Comparison of ENCODE assay signal across 19 cellular contexts in the genomic region with DNA sequence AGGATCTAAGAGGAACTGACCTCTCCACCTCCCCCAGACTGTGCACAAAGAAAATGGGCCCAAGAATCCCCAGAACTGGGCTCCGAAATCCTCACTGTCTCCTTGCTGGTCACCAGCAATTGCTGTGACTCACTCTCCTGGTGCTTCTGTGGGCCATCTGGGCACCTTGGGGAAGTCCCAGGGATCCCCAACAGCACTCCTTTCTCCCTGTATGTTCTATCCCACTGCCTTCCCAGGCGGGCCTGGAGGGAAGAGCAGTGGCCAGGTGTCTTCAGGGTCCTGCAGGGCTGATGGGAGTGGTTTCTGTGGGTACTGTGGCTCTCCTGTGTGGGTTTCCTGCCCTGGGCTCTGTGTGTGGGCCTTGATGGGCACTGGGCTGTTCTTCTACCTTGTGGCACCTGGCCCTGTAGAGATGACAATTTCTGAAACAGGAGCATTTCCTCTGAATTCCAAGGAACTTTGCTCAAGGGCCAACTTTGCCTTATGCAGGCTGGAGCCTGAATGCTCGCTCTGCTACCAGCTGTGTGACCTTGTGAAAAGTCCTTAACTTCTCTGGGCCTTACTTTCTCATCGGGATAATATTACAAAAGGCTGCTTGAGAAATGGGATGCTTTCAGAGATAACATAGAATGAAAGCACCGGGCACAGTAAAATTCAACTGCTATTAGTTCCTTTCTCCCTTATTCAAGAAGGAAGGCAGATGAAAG. TPM values are rescaled to one million over a fixed set of nuclear protein-coding genes. Genes with fewer than 3 reads are reported as not detected.
DNase-seq lines count a peak whose midpoint lies in the region; ATAC-seq, FAIRE-seq and TF ChIP-seq lines count a peak whose summit lies in the region.
"Had no signal": no experiment of that assay in that cellular context is flagged by ENCODE, and none has a peak within 500 bp of the region (broad histone marks: within the 10 kb centered on the region; RNA-seq: fewer than 3 reads in every experiment).

No MANE protein-coding gene starts in this region.

- H3K4me1 ChIP-seq in HepG2 (ENCODE audit: insufficient read depth, low read length) (peaks cover 26% of the 10 kb centered on the region), stomach (peaks cover 54 to 95% (median 78%) of the 10 kb centered on the region in 4 donors)

- CTCF ChIA-PET in HepG2 (lab: Yijun Ruan, JAX; ENCODE audit: low intra/inter-chr PET ratio, low total read pairs), result no interaction called here

- POLR2A ChIA-PET in HepG2 (lab: Yijun Ruan, JAX), result no interaction called here

- no peak overlapping the region for H3K9ac ChIP-seq in HepG2 (ENCODE audit: insufficient read depth, low read depth, low read length)

- TF ChIP-seq POLR2A in HepG2 (IDR thresholded peaks at IDR 0.05; ENCODE audit: insufficient read depth in 1 of 2, low read depth in 2 of 2, low read length in 2 of 2) (no peak), stomach (IDR thresholded peaks at IDR 0.05) (no peak)

- no peak for TF ChIP-seq EP300 in HepG2 (IDR thresholded peaks at IDR 0.05; ENCODE audit: low read depth in 2 of 2, low read length in 2 of 2)
- no peak for TF ChIP-seq EP300 in HepG2 (CRISPR knock-in tag; IDR thresholded peaks at IDR 0.05; ENCODE audit: borderline replicate concordance)
- no peak for TF ChIP-seq EP300 in stomach (IDR thresholded peaks at IDR 0.05)

- no peaks in the 10 kb centered on the region for H3K79me2 ChIP-seq in HepG2 (ENCODE audit: insufficient read depth, low read length)

- WGBS in HepG2 (ENCODE audit: low lambda C conversion rate), result 33% methylated on average over 5 of the region's 5 CpGs
- WGBS in stomach, 5 donors, result 81 to 91% (median 85%) methylated on average over 4 to 5 of the region's 5 CpGs

- no TSS peak for BruUV-seq in HepG2 (replicated peaks; lab: Mats Ljungman, UMichigan)

- no peak overlapping the region for H2AFZ ChIP-seq in HepG2 (ENCODE audit: low read length)

- no peak overlapping the region for H3K4me2 ChIP-seq in HepG2 (ENCODE audit: low read depth, low read length)

- TF ChIP-seq RAD21 in HepG2 (CRISPR knock-in tag; IDR thresholded peaks at IDR 0.05), result no peak

- H3K36me3 ChIP-seq in HepG2 (replicated peaks in 1 of 2; ENCODE audit: control insufficient read depth in 1 of 2, insufficient read depth in 2 of 2, low read length in 2 of 2) (no peaks in the 10 kb centered on the region), stomach (no peaks in the 10 kb centered on the region)
- H3K36me3 ChIP-seq: uterus had no signal

- DNase-seq in G401 (ENCODE audit: low spot score), result peak; percentile 44
- DNase-seq in HepG2 (ENCODE audit: low spot score), result no peak
- DNase-seq in stomach, result no peak
- no peak for DNase-seq in NCI-H2171 treated with DMSO at 0.1 percent for 48 hours (lab: John Stamatoyannopoulos, UW)
- no peak for DNase-seq in T-helper 9 cell
- DNase-seq: activated CD4-positive, alpha-beta T cell treated with anti-CD3 and anti-CD28 coated beads for 48 hours; activated gamma-delta T cell; amniotic stem cell; effector memory CD8-positive, alpha-beta T cell; islet precursor cell; NCI-H1436; NCI-H226; NK-92 treated with Interleukin-12 subunit alpha and Interleukin-12 subunit beta, amount 100 ng/mL, for 24 hours; right cardiac atrium; stimulated activated naive CD4-positive, alpha-beta T cell treated with Interleukin-2 at 50 U/mL for 16 hours; uterus had no signal

- intact Hi-C loops in HepG2 (cut with micrococcal nuclease; ENCODE audit: unreplicated experiment) (no loop called here), stomach (cut with DNase I; ENCODE audit: low total_unique reads) (no loop called here)

- in situ Hi-C loops in G401 (cut with HindIII; ENCODE audit: low sequenced_read_pairs) (no loop called here), HepG2 (cut with HindIII; ENCODE audit: extremely low pct_ligation_motif_present, low pct_unique_long_range_greater_than_20kb) (no loop called here)

- H3K27ac ChIP-seq in VCaP (peak overlapping the region; percentile 95), HepG2 (ENCODE audit: extremely low read length, insufficient read depth, low read length) (no peak overlapping the region), stomach (peak overlapping the region; percentile 59 to 88 (median 79))

- FAIRE-seq in HepG2 (lab: Jason Lieb, UNC), result no peak

- ATAC-seq in HepG2 (no peak), GM21825 (IDR thresholded peaks at IDR 0.05; ENCODE audit: unreplicated experiment) (no peak)
- ATAC-seq: effector memory CD8-positive, alpha-beta T cell; right cardiac atrium had no signal

- no peaks in the 10 kb centered on the region for H4K20me1 ChIP-seq in HepG2 (ENCODE audit: insufficient read depth, low read length)

- H3K27me3 ChIP-seq in HepG2 (ENCODE audit: control insufficient read depth in 1 of 2, insufficient read depth in 2 of 2, low read length in 2 of 2) (peaks cover 3 to 28% of the 10 kb centered on the region in 2 experiments; a peak in 3 of 5 replicates), stomach (no peaks in the 10 kb centered on the region)
- H3K27me3 ChIP-seq: uterus had no signal

- H3K4me3 ChIP-seq in HepG2 (replicated peaks in 1 of 3; ENCODE audit: insufficient read depth in 1 of 3, low read depth in 2 of 3, low read length in 3 of 3) (no peak overlapping the region), stomach (no peak overlapping the region)
- H3K4me3 ChIP-seq: uterus had no signal

- H3K9me3 ChIP-seq in HepG2 (ENCODE audit: low read length) (no peaks in the 10 kb centered on the region), stomach (no peaks in the 10 kb centered on the region)
- H3K9me3 ChIP-seq: uterus had no signal

- TF ChIP-seq CTCF in VCaP (conservative IDR thresholded peaks at IDR 0.05) (no peak), HepG2 (CRISPR knock-in tag; IDR thresholded peaks at IDR 0.05) (no peak), stomach (IDR thresholded peaks at IDR 0.05) (no peak)

TF ChIP-seq in HepG2, 621 proteins besides CTCF, POLR2A, EP300 and RAD21:
- TF ChIP-seq, protein P1, sequence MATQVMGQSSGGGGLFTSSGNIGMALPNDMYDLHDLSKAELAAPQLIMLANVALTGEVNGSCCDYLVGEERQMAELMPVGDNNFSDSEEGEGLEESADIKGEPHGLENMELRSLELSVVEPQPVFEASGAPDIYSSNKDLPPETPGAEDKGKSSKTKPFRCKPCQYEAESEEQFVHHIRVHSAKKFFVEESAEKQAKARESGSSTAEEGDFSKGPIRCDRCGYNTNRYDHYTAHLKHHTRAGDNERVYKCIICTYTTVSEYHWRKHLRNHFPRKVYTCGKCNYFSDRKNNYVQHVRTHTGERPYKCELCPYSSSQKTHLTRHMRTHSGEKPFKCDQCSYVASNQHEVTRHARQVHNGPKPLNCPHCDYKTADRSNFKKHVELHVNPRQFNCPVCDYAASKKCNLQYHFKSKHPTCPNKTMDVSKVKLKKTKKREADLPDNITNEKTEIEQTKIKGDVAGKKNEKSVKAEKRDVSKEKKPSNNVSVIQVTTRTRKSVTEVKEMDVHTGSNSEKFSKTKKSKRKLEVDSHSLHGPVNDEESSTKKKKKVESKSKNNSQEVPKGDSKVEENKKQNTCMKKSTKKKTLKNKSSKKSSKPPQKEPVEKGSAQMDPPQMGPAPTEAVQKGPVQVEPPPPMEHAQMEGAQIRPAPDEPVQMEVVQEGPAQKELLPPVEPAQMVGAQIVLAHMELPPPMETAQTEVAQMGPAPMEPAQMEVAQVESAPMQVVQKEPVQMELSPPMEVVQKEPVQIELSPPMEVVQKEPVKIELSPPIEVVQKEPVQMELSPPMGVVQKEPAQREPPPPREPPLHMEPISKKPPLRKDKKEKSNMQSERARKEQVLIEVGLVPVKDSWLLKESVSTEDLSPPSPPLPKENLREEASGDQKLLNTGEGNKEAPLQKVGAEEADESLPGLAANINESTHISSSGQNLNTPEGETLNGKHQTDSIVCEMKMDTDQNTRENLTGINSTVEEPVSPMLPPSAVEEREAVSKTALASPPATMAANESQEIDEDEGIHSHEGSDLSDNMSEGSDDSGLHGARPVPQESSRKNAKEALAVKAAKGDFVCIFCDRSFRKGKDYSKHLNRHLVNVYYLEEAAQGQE (IDR thresholded peaks at IDR 0.05; ENCODE audit: borderline replicate concordance in 1 of 2, low read depth in 1 of 2, low read length in 2 of 2), result no peak
- TF ChIP-seq ISL2 (CRISPR knock-in tag; IDR thresholded peaks at IDR 0.05), result no peak
- peak; percentile 13; the same call in 1 of the 2 replicates for TF ChIP-seq ZNF768 (CRISPR knock-in tag; IDR thresholded peaks at IDR 0.05)
- TF ChIP-seq THYN1 (CRISPR knock-in tag; IDR thresholded peaks at IDR 0.05; ENCODE audit: borderline replicate concordance, low read depth), result no peak
TF ChIP-seq in HepG2: peak in this region for 1.

RNA-seq across cellular contexts. Expression of a gene that starts 58.6 kb away (rescaled TPM):
- total RNA-seq in G401 (2014; rRNA removed; shearing (Covaris generic)), result not detected in 2 replicates
- not detected in 2 replicates for total RNA-seq in HepG2 (2016; rRNA removed; fragmentation: Illumina TruSeq; extraction: Trizol)
- not detected in 2 replicates for total RNA-seq in HepG2 (2016; cell fraction: cytosol; rRNA removed; fragmentation: Illumina TruSeq; extraction: Trizol; ENCODE audit: low read depth)
- not detected in 2 replicates for total RNA-seq in HepG2 (2016; cell fraction: insoluble cytoplasmic fraction; rRNA removed; fragmentation: Illumina TruSeq; extraction: Trizol)
- not detected in 2 replicates for total RNA-seq in HepG2 (2016; cell fraction: membrane; rRNA removed; fragmentation: Illumina TruSeq; extraction: Trizol)
- not detected in 2 replicates for total RNA-seq in HepG2 (2016; cell fraction: nucleus; rRNA removed; fragmentation: Illumina TruSeq; extraction: Trizol)
- not detected in 2 replicates for polyA plus RNA-seq in HepG2 (2011; rRNA removed)
- polyA plus RNA-seq in HepG2 (2011; cell fraction: cytosol; rRNA removed), result not detected in 2 replicates
- not detected in 2 replicates for polyA plus RNA-seq in HepG2 (2011; cell fraction: nucleus; rRNA removed)
- polyA plus RNA-seq in HepG2 (2012), result not detected in 2 replicates
- polyA plus RNA-seq in HepG2 (2016; cell fraction: cytosol; fragmentation: Illumina TruSeq; extraction: Trizol; ENCODE audit: low read depth), result not detected in 2 replicates
- polyA plus RNA-seq in HepG2 (2016; cell fraction: insoluble cytoplasmic fraction; fragmentation: Illumina TruSeq; extraction: Trizol; ENCODE audit: low read depth), result not detected in 2 replicates
- not detected in 2 replicates for polyA plus RNA-seq in HepG2 (2016; cell fraction: membrane; fragmentation: Illumina TruSeq; extraction: Trizol; ENCODE audit: low read depth)
- polyA plus RNA-seq in HepG2 (2016; cell fraction: nucleus; fragmentation: Illumina TruSeq; extraction: Trizol; ENCODE audit: insufficient read depth, low read depth), result not detected in 2 replicates
- not detected in 2 replicates for polyA minus RNA-seq in HepG2 (2011; rRNA and poly(A)+ RNA removed; ENCODE audit: low replicate concordance)
- not detected in 2 replicates for polyA minus RNA-seq in HepG2 (2011; cell fraction: cytosol; rRNA and poly(A)+ RNA removed)
- polyA minus RNA-seq in HepG2 (2011; cell fraction: nucleus; rRNA and poly(A)+ RNA removed), result not detected in 2 replicates
- total RNA-seq in stomach, result 100 to 1,000 TPM in 2 of 5 donors, 10 to 100 TPM in 1, 1 to 10 TPM in 2; 6.8 to 121 (median 24.9) TPM
- 100 to 1,000 TPM in 2 of 3 donors, 10 to 100 TPM in 1; 88.8 to 113 (median 104) TPM for polyA plus RNA-seq in stomach
- total RNA-seq: HT1080 had no signal
